Comparison of ENCODE assay signal across 1 cellular context in the genomic region with DNA sequence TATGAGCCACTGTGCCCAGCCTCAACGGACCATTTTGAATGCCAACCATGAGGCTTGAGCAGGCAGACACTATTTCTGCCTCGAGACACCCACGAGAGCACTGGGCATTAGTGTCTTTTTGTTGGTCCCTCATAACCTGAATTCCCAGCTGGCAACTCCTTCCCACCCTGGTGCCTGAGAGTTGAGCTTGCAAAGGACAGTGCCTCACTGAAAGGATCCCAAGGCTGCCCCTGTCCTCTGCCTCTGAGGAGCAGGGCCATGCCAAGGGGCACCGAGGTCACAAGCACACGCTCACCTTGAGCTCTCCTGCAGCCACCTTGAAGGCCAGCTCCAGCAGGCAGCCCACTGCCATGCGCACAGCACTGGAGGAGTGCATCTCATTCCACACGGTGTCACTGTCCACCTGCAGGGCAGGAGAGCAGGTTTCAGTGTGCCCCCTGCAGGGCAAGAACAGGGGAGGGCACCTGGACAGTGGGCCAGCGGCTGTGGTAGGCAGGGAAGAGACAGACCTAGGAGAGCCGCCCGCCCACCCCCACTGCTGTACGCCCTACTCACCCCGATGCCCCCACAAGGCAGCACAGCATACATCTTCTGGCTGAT.
TF ChIP-seq lines count a peak whose summit lies in the region.

No MANE protein-coding gene starts in this region.

TF ChIP-seq in HepG2, 621 proteins besides CTCF, POLR2A, EP300 and RAD21 (continued from another document and continues in another):
- TF ChIP-seq, protein P1, sequence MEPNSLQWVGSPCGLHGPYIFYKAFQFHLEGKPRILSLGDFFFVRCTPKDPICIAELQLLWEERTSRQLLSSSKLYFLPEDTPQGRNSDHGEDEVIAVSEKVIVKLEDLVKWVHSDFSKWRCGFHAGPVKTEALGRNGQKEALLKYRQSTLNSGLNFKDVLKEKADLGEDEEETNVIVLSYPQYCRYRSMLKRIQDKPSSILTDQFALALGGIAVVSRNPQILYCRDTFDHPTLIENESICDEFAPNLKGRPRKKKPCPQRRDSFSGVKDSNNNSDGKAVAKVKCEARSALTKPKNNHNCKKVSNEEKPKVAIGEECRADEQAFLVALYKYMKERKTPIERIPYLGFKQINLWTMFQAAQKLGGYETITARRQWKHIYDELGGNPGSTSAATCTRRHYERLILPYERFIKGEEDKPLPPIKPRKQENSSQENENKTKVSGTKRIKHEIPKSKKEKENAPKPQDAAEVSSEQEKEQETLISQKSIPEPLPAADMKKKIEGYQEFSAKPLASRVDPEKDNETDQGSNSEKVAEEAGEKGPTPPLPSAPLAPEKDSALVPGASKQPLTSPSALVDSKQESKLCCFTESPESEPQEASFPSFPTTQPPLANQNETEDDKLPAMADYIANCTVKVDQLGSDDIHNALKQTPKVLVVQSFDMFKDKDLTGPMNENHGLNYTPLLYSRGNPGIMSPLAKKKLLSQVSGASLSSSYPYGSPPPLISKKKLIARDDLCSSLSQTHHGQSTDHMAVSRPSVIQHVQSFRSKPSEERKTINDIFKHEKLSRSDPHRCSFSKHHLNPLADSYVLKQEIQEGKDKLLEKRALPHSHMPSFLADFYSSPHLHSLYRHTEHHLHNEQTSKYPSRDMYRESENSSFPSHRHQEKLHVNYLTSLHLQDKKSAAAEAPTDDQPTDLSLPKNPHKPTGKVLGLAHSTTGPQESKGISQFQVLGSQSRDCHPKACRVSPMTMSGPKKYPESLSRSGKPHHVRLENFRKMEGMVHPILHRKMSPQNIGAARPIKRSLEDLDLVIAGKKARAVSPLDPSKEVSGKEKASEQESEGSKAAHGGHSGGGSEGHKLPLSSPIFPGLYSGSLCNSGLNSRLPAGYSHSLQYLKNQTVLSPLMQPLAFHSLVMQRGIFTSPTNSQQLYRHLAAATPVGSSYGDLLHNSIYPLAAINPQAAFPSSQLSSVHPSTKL (CRISPR knock-in tag; IDR thresholded peaks at IDR 0.05), result no peak
- TF ChIP-seq DRAP1 (CRISPR knock-in tag; IDR thresholded peaks at IDR 0.05) (no peak; the same call in none of the 2 replicates), ATRX (CRISPR knock-in tag; IDR thresholded peaks at IDR 0.05; ENCODE audit: borderline replicate concordance) (no peak), ERF (CRISPR knock-in tag; IDR thresholded peaks at IDR 0.05) (no peak), TARDBP (CRISPR knock-in tag; IDR thresholded peaks at IDR 0.05) (0 out of 2 replicates have a peak, but pooled peaks have one; percentile 19), SKI (IDR thresholded peaks at IDR 0.05; ENCODE audit: partially characterized antibody) (no peak), CENPX (CRISPR knock-in tag; IDR thresholded peaks at IDR 0.05) (no peak), ZNF614 (CRISPR knock-in tag; IDR thresholded peaks at IDR 0.05; ENCODE audit: borderline replicate concordance) (no peak), ZNF768 (CRISPR knock-in tag; IDR thresholded peaks at IDR 0.05) (peak; percentile 78), MZF1 (CRISPR knock-in tag; IDR thresholded peaks at IDR 0.05; ENCODE audit: borderline replicate concordance) (no peak), ZNF282 (IDR thresholded peaks at IDR 0.05; ENCODE audit: partially characterized antibody) (no peak), HOXA9 (CRISPR knock-in tag; IDR thresholded peaks at IDR 0.05; ENCODE audit: borderline replicate concordance) (no peak), GPN1 (CRISPR knock-in tag; IDR thresholded peaks at IDR 0.05; ENCODE audit: borderline replicate concordance) (no peak), ZEB1 (IDR thresholded peaks at IDR 0.05; ENCODE audit: insufficient replicate concordance, low read depth) (no peak), MXD4 (CRISPR knock-in tag; IDR thresholded peaks at IDR 0.05) (no peak), KDM3A (CRISPR knock-in tag; IDR thresholded peaks at IDR 0.05; ENCODE audit: low read depth) (peak; percentile 92; the same call in 1 of the 2 replicates), ZNF547 (CRISPR knock-in tag; IDR thresholded peaks at IDR 0.05) (no peak), ZNF512B (CRISPR knock-in tag; IDR thresholded peaks at IDR 0.05; ENCODE audit: borderline replicate concordance) (no peak), ZNF7 (CRISPR knock-in tag; IDR thresholded peaks at IDR 0.05) (no peak), ZNF570 (CRISPR knock-in tag; IDR thresholded peaks at IDR 0.05; ENCODE audit: borderline replicate concordance) (no peak), DBP (CRISPR knock-in tag; IDR thresholded peaks at IDR 0.05; ENCODE audit: not compliant biosample characterization) (no peak), ATF5 (CRISPR knock-in tag; IDR thresholded peaks at IDR 0.05; ENCODE audit: low read depth) (no peak), SP5 (CRISPR knock-in tag; IDR thresholded peaks at IDR 0.05; ENCODE audit: borderline replicate concordance, low read depth) (peak; percentile 15; the same call in 1 of the 2 replicates), ZNF230 (CRISPR knock-in tag; IDR thresholded peaks at IDR 0.05) (no peak; the same call in 1 of the 2 replicates), MYC (CRISPR knock-in tag; IDR thresholded peaks at IDR 0.05; ENCODE audit: borderline replicate concordance) (peak; percentile 82; the same call in 1 of the 2 replicates)
- TF ChIP-seq, protein P2, sequence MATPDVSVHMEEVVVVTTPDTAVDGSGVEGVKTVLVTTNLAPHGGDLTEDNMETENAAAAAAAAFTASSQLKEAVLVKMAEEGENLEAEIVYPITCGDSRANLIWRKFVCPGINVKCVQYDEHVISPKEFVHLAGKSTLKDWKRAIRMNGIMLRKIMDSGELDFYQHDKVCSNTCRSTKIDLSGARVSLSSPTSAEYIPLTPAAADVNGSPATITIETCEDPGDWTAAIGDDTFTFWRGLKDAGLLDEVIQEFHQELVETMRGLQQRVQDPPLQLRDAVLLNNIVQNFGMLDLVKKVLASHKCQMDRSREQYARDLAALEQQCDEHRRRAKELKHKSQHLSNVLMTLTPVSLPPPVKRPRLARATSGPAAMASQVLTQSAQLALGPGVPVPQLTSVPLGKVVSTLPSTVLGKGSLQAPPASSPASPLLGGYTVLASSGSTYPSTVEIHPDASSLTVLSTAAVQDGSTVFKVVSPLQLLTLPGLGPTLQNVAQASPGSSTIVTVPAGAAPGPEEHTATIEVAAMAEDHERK (CRISPR knock-in tag; IDR thresholded peaks at IDR 0.05; ENCODE audit: low read depth), result no peak
- TF ChIP-seq, protein P3, sequence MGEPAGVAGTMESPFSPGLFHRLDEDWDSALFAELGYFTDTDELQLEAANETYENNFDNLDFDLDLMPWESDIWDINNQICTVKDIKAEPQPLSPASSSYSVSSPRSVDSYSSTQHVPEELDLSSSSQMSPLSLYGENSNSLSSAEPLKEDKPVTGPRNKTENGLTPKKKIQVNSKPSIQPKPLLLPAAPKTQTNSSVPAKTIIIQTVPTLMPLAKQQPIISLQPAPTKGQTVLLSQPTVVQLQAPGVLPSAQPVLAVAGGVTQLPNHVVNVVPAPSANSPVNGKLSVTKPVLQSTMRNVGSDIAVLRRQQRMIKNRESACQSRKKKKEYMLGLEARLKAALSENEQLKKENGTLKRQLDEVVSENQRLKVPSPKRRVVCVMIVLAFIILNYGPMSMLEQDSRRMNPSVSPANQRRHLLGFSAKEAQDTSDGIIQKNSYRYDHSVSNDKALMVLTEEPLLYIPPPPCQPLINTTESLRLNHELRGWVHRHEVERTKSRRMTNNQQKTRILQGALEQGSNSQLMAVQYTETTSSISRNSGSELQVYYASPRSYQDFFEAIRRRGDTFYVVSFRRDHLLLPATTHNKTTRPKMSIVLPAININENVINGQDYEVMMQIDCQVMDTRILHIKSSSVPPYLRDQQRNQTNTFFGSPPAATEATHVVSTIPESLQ (CRISPR knock-in tag; conservative IDR thresholded peaks at IDR 0.05), result no peak
- TF ChIP-seq, protein P4, sequence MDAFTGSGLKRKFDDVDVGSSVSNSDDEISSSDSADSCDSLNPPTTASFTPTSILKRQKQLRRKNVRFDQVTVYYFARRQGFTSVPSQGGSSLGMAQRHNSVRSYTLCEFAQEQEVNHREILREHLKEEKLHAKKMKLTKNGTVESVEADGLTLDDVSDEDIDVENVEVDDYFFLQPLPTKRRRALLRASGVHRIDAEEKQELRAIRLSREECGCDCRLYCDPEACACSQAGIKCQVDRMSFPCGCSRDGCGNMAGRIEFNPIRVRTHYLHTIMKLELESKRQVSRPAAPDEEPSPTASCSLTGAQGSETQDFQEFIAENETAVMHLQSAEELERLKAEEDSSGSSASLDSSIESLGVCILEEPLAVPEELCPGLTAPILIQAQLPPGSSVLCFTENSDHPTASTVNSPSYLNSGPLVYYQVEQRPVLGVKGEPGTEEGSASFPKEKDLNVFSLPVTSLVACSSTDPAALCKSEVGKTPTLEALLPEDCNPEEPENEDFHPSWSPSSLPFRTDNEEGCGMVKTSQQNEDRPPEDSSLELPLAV (CRISPR knock-in tag; conservative IDR thresholded peaks at IDR 0.05; ENCODE audit: low read depth), result no peak
- TF ChIP-seq, protein P5, sequence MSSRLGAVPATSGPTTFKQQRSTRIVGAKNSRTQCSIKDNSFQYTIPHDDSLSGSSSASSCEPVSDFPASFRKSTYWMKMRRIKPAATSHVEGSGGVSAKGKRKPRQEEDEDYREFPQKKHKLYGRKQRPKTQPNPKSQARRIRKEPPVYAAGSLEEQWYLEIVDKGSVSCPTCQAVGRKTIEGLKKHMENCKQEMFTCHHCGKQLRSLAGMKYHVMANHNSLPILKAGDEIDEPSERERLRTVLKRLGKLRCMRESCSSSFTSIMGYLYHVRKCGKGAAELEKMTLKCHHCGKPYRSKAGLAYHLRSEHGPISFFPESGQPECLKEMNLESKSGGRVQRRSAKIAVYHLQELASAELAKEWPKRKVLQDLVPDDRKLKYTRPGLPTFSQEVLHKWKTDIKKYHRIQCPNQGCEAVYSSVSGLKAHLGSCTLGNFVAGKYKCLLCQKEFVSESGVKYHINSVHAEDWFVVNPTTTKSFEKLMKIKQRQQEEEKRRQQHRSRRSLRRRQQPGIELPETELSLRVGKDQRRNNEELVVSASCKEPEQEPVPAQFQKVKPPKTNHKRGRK (CRISPR knock-in tag; IDR thresholded peaks at IDR 0.05), result no peak
- TF ChIP-seq, protein P6, sequence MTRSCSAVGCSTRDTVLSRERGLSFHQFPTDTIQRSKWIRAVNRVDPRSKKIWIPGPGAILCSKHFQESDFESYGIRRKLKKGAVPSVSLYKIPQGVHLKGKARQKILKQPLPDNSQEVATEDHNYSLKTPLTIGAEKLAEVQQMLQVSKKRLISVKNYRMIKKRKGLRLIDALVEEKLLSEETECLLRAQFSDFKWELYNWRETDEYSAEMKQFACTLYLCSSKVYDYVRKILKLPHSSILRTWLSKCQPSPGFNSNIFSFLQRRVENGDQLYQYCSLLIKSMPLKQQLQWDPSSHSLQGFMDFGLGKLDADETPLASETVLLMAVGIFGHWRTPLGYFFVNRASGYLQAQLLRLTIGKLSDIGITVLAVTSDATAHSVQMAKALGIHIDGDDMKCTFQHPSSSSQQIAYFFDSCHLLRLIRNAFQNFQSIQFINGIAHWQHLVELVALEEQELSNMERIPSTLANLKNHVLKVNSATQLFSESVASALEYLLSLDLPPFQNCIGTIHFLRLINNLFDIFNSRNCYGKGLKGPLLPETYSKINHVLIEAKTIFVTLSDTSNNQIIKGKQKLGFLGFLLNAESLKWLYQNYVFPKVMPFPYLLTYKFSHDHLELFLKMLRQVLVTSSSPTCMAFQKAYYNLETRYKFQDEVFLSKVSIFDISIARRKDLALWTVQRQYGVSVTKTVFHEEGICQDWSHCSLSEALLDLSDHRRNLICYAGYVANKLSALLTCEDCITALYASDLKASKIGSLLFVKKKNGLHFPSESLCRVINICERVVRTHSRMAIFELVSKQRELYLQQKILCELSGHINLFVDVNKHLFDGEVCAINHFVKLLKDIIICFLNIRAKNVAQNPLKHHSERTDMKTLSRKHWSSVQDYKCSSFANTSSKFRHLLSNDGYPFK (CRISPR knock-in tag; IDR thresholded peaks at IDR 0.05; ENCODE audit: borderline replicate concordance), result no peak
- TF ChIP-seq, protein P7, sequence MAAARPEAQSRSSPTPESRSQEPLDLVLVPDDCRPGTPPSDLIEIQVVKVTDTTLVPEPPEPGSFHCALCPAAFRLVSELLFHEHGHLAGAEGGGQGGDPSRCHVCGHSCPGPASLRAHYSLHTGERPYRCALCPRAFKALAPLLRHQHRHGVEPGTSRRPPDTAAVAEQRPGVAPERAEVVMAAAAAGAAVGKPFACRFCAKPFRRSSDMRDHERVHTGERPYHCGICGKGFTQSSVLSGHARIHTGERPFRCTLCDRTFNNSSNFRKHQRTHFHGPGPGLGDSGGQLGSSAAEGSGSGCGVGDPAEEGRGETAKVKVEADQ (CRISPR knock-in tag; IDR thresholded peaks at IDR 0.05; ENCODE audit: borderline replicate concordance), result 0 out of 2 replicates have a peak, but pooled peaks have one; percentile 56
